ENCODE assay signal across 8 cellular contexts in the genomic region with DNA sequence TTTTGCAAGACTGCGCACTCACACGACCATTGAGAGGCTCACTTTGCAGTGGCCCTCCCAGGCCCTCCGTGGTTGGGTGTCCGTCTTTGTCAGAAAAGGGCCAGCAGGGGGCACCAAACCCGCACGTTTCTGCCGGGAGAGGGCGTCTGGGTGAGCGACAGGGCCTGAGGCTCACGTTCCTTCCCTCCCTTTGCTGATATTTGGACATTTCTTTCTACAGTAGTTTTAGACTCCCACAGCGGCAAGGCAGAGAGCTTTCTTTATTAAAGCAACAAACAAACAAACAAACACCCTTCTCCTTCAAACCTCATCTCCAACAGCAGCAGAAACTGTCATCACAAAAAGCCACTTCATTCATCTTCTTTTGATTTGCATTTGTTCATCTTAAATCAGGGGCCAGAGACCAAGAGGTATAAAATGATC.
DNase-seq lines count a peak whose midpoint lies in the region; ATAC-seq, FAIRE-seq and TF ChIP-seq lines count a peak whose summit lies in the region.

No MANE protein-coding gene starts in this region.

- H3K4me1 ChIP-seq in neutrophil (ENCODE audit: control insufficient read depth in 1 of 2, insufficient read depth in 1 of 2, low read depth in 1 of 2, low read length in 1 of 2) (peaks cover 0 to 5% of the 10 kb centered on the region in 2 experiments), thoracic aorta (ENCODE audit: control insufficient read depth in 1 of 2, low read depth in 2 of 2) (no peaks in the 10 kb centered on the region)

- H3K27me3 ChIP-seq in neutrophil (no peaks in the 10 kb centered on the region), thoracic aorta (replicated peaks; ENCODE audit: insufficient read depth) (no peaks in the 10 kb centered on the region)

- H3K36me3 ChIP-seq in neutrophil (no peaks in the 10 kb centered on the region), thoracic aorta (no peaks in the 10 kb centered on the region)

- TF ChIP-seq CTCF in fibroblast of mammary gland (conservative IDR thresholded peaks at IDR 0.05; ENCODE audit: control insufficient read depth, insufficient read depth, low read depth, low read length) = peak; percentile 88
- TF ChIP-seq CTCF in neutrophil (IDR thresholded peaks at IDR 0.05) = peak; percentile 56
- TF ChIP-seq CTCF in thoracic aorta (IDR thresholded peaks at IDR 0.05) = peak; percentile 78

- H3K4me3 ChIP-seq in fibroblast of mammary gland (ENCODE audit: control insufficient read depth, low read depth, low read length) = no peak overlapping the region
- H3K4me3 ChIP-seq in neutrophil (ENCODE audit: low read depth in 1 of 2, low read length in 1 of 2) = no peak overlapping the region
- H3K4me3 ChIP-seq in thoracic aorta = no peak overlapping the region

- H3K9me3 ChIP-seq in neutrophil = no peaks in the 10 kb centered on the region
- no peaks in the 10 kb centered on the region for H3K9me3 ChIP-seq in thoracic aorta

- DNase-seq in Daoy (ENCODE audit: low read depth) (peak; percentile 89), KG1 (lab: John Stamatoyannopoulos, UW) (peak; percentile 72), RCC 7860 (ENCODE audit: low spot score) (peak; percentile 60), fibroblast of mammary gland (ENCODE audit: low read depth) (peak; percentile 80), thoracic aorta (ENCODE audit: low spot score) (no peak)
- DNase-seq in activated T-cell treated with anti-CD3 and anti-CD28 coated beads, Interleukin-2, amount 50 U/mL, for 48 hours = peak; percentile 92 to 95

- H3K27ac ChIP-seq in neutrophil = no peak overlapping the region
- no peak overlapping the region for H3K27ac ChIP-seq in thoracic aorta

- ATAC-seq in GM21737 (IDR thresholded peaks at IDR 0.05; ENCODE audit: unreplicated experiment) (peak; percentile 93), thoracic aorta (ENCODE audit: insufficient number of reproducible peaks, low FRiP score, low read depth) (no peak)

- peak; percentile 53 for FAIRE-seq in RCC 7860 (lab: Jason Lieb, UNC)
